Comparison of ENCODE assay signal across 4 cellular contexts in the genomic region with DNA sequence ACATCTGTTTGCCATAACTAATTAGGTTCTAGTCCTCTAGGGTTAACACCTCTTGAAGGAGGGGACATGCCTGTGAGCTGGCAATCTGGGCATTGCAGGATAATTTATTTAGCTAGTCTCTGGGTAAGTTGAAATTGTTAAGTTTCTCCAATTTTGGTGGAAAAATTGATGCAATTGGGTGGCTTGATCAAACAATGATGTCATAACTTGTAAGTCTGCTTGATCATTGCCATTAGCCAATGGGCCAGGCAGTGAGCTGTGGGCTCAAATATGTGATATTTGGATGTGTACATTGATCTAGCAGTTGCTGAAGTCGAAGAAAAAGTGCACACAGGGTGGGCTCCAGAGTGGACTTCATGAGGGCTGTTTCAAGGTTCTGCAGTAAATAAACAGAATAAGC.
DNase-seq lines count a peak whose midpoint lies in the region; ATAC-seq, FAIRE-seq and TF ChIP-seq lines count a peak whose summit lies in the region.
"Not testable (repeated sequence)": the region's sequence is repeated elsewhere in the genome, so short reads cannot be mapped to it uniquely, and the experiment has no call there.

No MANE protein-coding gene starts in this region.

- TF ChIP-seq EP300 in HepG2 (IDR thresholded peaks at IDR 0.05; ENCODE audit: low read depth in 2 of 2, low read length in 2 of 2); HepG2 (CRISPR knock-in tag; IDR thresholded peaks at IDR 0.05; ENCODE audit: borderline replicate concordance): not testable (repeated sequence)

- H3K36me3 Mint-ChIP-seq in astrocyte (ENCODE audit: low read depth, unreplicated experiment), result not testable (repeated sequence)

- H3K4me3 Mint-ChIP-seq in astrocyte (ENCODE audit: unreplicated experiment), result not testable (repeated sequence)

- not testable (repeated sequence) for H3K27me3 ChIP-seq in astrocyte (ENCODE audit: insufficient read depth, low read length); HepG2 (ENCODE audit: control insufficient read depth in 1 of 2, insufficient read depth in 2 of 2, low read length in 2 of 2)

- H3K36me3 ChIP-seq in HEK293 (ENCODE audit: control insufficient read depth in 2 of 2, insufficient read depth in 1 of 2, low read length in 2 of 2); astrocyte (ENCODE audit: insufficient read depth, low read length); HepG2 (replicated peaks in 1 of 2; ENCODE audit: control insufficient read depth in 1 of 2, insufficient read depth in 2 of 2, low read length in 2 of 2): not testable (repeated sequence)

- H3K9ac ChIP-seq in astrocyte (ENCODE audit: low read length); HepG2 (ENCODE audit: insufficient read depth, low read depth, low read length): not testable (repeated sequence)

- not testable (repeated sequence) for TF ChIP-seq RAD21 in HepG2 (CRISPR knock-in tag; IDR thresholded peaks at IDR 0.05)

- POLR2A ChIA-PET in HEK293 (lab: Yijun Ruan, JAX); HepG2 (lab: Yijun Ruan, JAX): not testable (repeated sequence)

- WGBS in HepG2 (ENCODE audit: low lambda C conversion rate), result 0% methylated on average over 1 of the region's 1 CpG

- ATAC-seq in HepG2, result not testable (repeated sequence)

- not testable (repeated sequence) for H3K4me3 ChIP-seq in HEK293 (ENCODE audit: low read depth, low read length); astrocyte (ENCODE audit: insufficient read depth, low read depth, low read length); HepG2 (replicated peaks in 1 of 3; ENCODE audit: insufficient read depth in 1 of 3, low read depth in 2 of 3, low read length in 3 of 3)

- BruUV-seq in HepG2 (replicated peaks; lab: Mats Ljungman, UMichigan), result not testable (repeated sequence)

- not testable (repeated sequence) for TF ChIP-seq CTCF in HEK293 (tag by site-specific recombination; IDR thresholded peaks at IDR 0.05); astrocyte (IDR thresholded peaks at IDR 0.05; ENCODE audit: insufficient read depth, low read depth, low read length); HepG2 (CRISPR knock-in tag; IDR thresholded peaks at IDR 0.05)

- FAIRE-seq in GM19239 (lab: Jason Lieb, UNC), result peak; percentile 68
- peak; percentile 5 for FAIRE-seq in astrocyte (lab: Jason Lieb, UNC)
- not testable (repeated sequence) for FAIRE-seq in HepG2 (lab: Jason Lieb, UNC)

- not testable (repeated sequence) for H3K9me3 ChIP-seq in HEK293 (ENCODE audit: control insufficient read depth, insufficient read depth, low read depth, low read length); astrocyte (ENCODE audit: insufficient read depth, low read depth, low read length); HepG2 (ENCODE audit: low read length)

- not testable (repeated sequence) for H3K4me1 Mint-ChIP-seq in astrocyte (ENCODE audit: low read depth, unreplicated experiment)

- not testable (repeated sequence) for H3K4me2 ChIP-seq in astrocyte (ENCODE audit: low read length); HepG2 (ENCODE audit: low read depth, low read length)

- not testable (repeated sequence) for DNase-seq in GM19239 (ENCODE audit: insufficient read length, low spot score); astrocyte (ENCODE audit: low read depth); HepG2 (ENCODE audit: low spot score)

- H3K27ac Mint-ChIP-seq in astrocyte (ENCODE audit: unreplicated experiment), result not testable (repeated sequence)

- in situ Hi-C loops in HepG2 (cut with HindIII; ENCODE audit: extremely low pct_ligation_motif_present, low pct_unique_long_range_greater_than_20kb), result not testable (repeated sequence)

- intact Hi-C loops in HepG2 (cut with micrococcal nuclease; ENCODE audit: unreplicated experiment), result not testable (repeated sequence)

- not testable (repeated sequence) for H3K9me3 Mint-ChIP-seq in astrocyte (ENCODE audit: unreplicated experiment)

- not testable (repeated sequence) for TF ChIP-seq POLR2A in HepG2 (IDR thresholded peaks at IDR 0.05; ENCODE audit: insufficient read depth in 1 of 2, low read depth in 2 of 2, low read length in 2 of 2)

- not testable (repeated sequence) for H3K27me3 Mint-ChIP-seq in astrocyte (ENCODE audit: low read depth, unreplicated experiment)

- H3K79me2 ChIP-seq in astrocyte (ENCODE audit: insufficient read depth, low read length); HepG2 (ENCODE audit: insufficient read depth, low read length): not testable (repeated sequence)

- H3K4me1 ChIP-seq in HEK293 (ENCODE audit: control insufficient read depth, insufficient read depth, low read length); astrocyte (ENCODE audit: insufficient read depth, low read length); HepG2 (ENCODE audit: insufficient read depth, low read length): not testable (repeated sequence)

- CTCF ChIA-PET in HEK293 (lab: Yijun Ruan, JAX), result interaction anchor here (0.6 kb wide), 2 partner anchors 13 to 404 kb away, joined by 3 read pairs; no protein-coding TSS in a partner anchor
- CTCF ChIA-PET in HepG2 (lab: Yijun Ruan, JAX; ENCODE audit: low intra/inter-chr PET ratio, low total read pairs), result not testable (repeated sequence)

- not testable (repeated sequence) for H4K20me1 ChIP-seq in astrocyte (ENCODE audit: insufficient read depth, low read length); HepG2 (ENCODE audit: insufficient read depth, low read length)

- H3K27ac ChIP-seq in HEK293 (ENCODE audit: extremely low read depth, low read depth, low read length); astrocyte (ENCODE audit: low read depth, low read length); HepG2 (ENCODE audit: extremely low read length, insufficient read depth, low read length): not testable (repeated sequence)

- not testable (repeated sequence) for H2AFZ ChIP-seq in astrocyte (ENCODE audit: low read depth, low read length); HepG2 (ENCODE audit: low read length)

TF ChIP-seq in HEK293, 187 proteins besides CTCF, POLR2A, EP300 and RAD21:
- TF ChIP-seq, protein P1, sequence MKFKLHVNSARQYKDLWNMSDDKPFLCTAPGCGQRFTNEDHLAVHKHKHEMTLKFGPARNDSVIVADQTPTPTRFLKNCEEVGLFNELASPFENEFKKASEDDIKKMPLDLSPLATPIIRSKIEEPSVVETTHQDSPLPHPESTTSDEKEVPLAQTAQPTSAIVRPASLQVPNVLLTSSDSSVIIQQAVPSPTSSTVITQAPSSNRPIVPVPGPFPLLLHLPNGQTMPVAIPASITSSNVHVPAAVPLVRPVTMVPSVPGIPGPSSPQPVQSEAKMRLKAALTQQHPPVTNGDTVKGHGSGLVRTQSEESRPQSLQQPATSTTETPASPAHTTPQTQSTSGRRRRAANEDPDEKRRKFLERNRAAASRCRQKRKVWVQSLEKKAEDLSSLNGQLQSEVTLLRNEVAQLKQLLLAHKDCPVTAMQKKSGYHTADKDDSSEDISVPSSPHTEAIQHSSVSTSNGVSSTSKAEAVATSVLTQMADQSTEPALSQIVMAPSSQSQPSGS (tag by site-specific recombination; IDR thresholded peaks at IDR 0.05; ENCODE audit: low read depth), result peak; percentile 77

TF ChIP-seq in HepG2, 621 proteins besides CTCF, POLR2A, EP300 and RAD21:
- TF ChIP-seq ATF7 (IDR thresholded peaks at IDR 0.05), result peak; percentile 51; the same call in 1 of the 2 replicates
- not testable (repeated sequence) for TF ChIP-seq ATF7 (CRISPR knock-in tag; IDR thresholded peaks at IDR 0.05)
